ENCODE assay signal across 10 cellular contexts in the genomic region with DNA sequence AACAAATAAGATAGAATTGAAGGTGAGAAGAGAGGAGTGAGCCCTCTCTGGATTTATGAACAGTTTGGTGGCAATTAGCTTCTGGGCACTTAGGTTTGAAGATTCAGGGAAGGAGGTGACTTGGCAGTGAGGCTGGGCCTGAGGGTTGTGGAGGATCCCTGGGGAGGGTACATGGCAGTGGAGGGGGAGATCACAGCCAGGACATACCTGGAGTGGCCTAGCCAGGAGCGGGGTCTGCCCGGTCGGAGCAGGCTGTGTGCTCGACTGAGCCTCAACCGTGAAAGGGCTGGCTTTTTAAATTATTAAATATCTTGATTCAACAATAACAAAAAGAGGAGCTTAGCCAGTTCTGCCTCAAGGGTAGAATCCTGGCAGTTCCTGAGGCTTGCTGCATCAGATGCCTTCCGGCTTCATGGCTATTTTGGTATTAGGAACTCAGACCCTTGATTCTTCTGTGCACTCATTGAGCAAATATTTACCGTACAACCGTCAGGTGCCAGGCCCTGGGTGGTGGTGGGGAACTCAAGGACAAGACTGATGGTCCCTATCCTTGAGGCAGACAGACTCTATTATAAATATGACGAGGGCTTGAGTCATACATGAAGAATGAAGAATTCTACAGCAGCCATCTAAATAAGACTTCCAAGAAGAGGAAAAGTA.
A peak's percentile ranks its signal among the peaks of the same experiment; 100 is the strongest.
DNase-seq lines count a peak whose midpoint lies in the region; ATAC-seq and TF ChIP-seq lines count a peak whose summit lies in the region.
"Had no signal": no experiment of that assay in that cellular context is flagged by ENCODE, and none has a peak within 500 bp of the region (broad histone marks: within the 10 kb centered on the region; RNA-seq: fewer than 3 reads in every experiment).

No MANE protein-coding gene starts in this region.

- POLR2A ChIA-PET in naive thymus-derived CD8-positive, alpha-beta T cell (lab: Charles Lee), result no interaction called here

- peaks cover 32% of the 10 kb centered on the region for H3K4me1 ChIP-seq in psoas muscle

- no peaks in the 10 kb centered on the region for H3K27me3 ChIP-seq in psoas muscle (ENCODE audit: insufficient read depth in 3 of 3, low read length in 2 of 3)

- 27 to 58% (median 36%) methylated on average over 9 of the region's 9 CpGs for WGBS in psoas muscle, 3 donors

- no peaks in the 10 kb centered on the region for H3K4me1 Mint-ChIP-seq in naive thymus-derived CD8-positive, alpha-beta T cell

- TF ChIP-seq CTCF in fibroblast of mammary gland (conservative IDR thresholded peaks at IDR 0.05; ENCODE audit: control insufficient read depth, insufficient read depth, low read depth, low read length) (no peak), psoas muscle (IDR thresholded peaks at IDR 0.05) (no peak)

- DNase-seq in DMS79 (lab: John Stamatoyannopoulos, UW), result peak; percentile 89
- peak; percentile 38 for DNase-seq in NCI-H774 (lab: John Stamatoyannopoulos, UW)
- peak; percentile 76 for DNase-seq in fibroblast of mammary gland (ENCODE audit: low read depth)
- DNase-seq in psoas muscle, result peak; percentile 58 to 62
- DNase-seq in naive thymus-derived CD8-positive, alpha-beta T cell, result no peak
- DNase-seq in GOT3 (lab: John Stamatoyannopoulos, UW), result no peak
- DNase-seq: activated CD8-positive, alpha-beta T cell treated with anti-CD3 and anti-CD28 coated beads for 36 hours; NCI-H1048 had no signal

- H3K27ac ChIP-seq in psoas muscle, result peak overlapping the region; percentile 85

- peaks cover 0 to 19% (median 7%) of the 10 kb centered on the region in 5 donors for H3K27me3 Mint-ChIP-seq in naive thymus-derived CD8-positive, alpha-beta T cell

- H3K36me3 ChIP-seq in psoas muscle (ENCODE audit: insufficient read depth in 1 of 2, low read depth in 1 of 2), result peaks cover 3 to 64% of the 10 kb centered on the region in 2 donors

- no peak overlapping the region for H3K4me3 Mint-ChIP-seq in naive thymus-derived CD8-positive, alpha-beta T cell
- H3K4me3 Mint-ChIP-seq: activated CD8-positive, alpha-beta T cell treated with anti-CD3 and anti-CD28 coated beads for 36 hours had no signal

- H3K36me3 Mint-ChIP-seq in naive thymus-derived CD8-positive, alpha-beta T cell, result no peaks in the 10 kb centered on the region

- H3K9me3 Mint-ChIP-seq in naive thymus-derived CD8-positive, alpha-beta T cell, result no peaks in the 10 kb centered on the region
- H3K9me3 Mint-ChIP-seq: activated CD8-positive, alpha-beta T cell treated with anti-CD3 and anti-CD28 coated beads for 36 hours had no signal

- intact Hi-C loops in psoas muscle (cut with DNase I), result no loop called here

- H3K4me3 ChIP-seq in fibroblast of mammary gland (ENCODE audit: control insufficient read depth, low read depth, low read length), result no peak overlapping the region
- H3K4me3 ChIP-seq in psoas muscle, result no peak overlapping the region

- H3K9me3 ChIP-seq in psoas muscle, result no peaks in the 10 kb centered on the region

- peak overlapping the region in 2 of 10 donors; percentile 15 to 57 for H3K27ac Mint-ChIP-seq in naive thymus-derived CD8-positive, alpha-beta T cell
- H3K27ac Mint-ChIP-seq: activated CD8-positive, alpha-beta T cell treated with anti-CD3 and anti-CD28 coated beads for 36 hours had no signal

- peak; percentile 83 to 85 (median 84) for ATAC-seq in psoas muscle
- ATAC-seq in naive thymus-derived CD8-positive, alpha-beta T cell, result no peak
- no peak for ATAC-seq in GM19463 (IDR thresholded peaks at IDR 0.05; ENCODE audit: unreplicated experiment)
- no peak for ATAC-seq in GM19467 (IDR thresholded peaks at IDR 0.05; ENCODE audit: unreplicated experiment)
- ATAC-seq: activated CD8-positive, alpha-beta T cell treated with anti-CD3 and anti-CD28 coated beads for 36 hours had no signal

Comparison
In these comparisons a context has a peak if more than half of its experiments do, and no peak if none do; other contexts are left out.
1. DNase-seq: peak in DMS79 (single experiment), NCI-H774 (single experiment), fibroblast of mammary gland (single experiment) and psoas muscle (2 of 2); none in naive thymus-derived CD8-positive, alpha-beta T cell (0 of 10) and GOT3 (single experiment).
2. ATAC-seq: peak in psoas muscle (4 of 4); none in naive thymus-derived CD8-positive, alpha-beta T cell (0 of 2), GM19463 (single experiment) and GM19467 (single experiment).